18 cellular contexts compared by ENCODE assay signal in the genomic region with DNA sequence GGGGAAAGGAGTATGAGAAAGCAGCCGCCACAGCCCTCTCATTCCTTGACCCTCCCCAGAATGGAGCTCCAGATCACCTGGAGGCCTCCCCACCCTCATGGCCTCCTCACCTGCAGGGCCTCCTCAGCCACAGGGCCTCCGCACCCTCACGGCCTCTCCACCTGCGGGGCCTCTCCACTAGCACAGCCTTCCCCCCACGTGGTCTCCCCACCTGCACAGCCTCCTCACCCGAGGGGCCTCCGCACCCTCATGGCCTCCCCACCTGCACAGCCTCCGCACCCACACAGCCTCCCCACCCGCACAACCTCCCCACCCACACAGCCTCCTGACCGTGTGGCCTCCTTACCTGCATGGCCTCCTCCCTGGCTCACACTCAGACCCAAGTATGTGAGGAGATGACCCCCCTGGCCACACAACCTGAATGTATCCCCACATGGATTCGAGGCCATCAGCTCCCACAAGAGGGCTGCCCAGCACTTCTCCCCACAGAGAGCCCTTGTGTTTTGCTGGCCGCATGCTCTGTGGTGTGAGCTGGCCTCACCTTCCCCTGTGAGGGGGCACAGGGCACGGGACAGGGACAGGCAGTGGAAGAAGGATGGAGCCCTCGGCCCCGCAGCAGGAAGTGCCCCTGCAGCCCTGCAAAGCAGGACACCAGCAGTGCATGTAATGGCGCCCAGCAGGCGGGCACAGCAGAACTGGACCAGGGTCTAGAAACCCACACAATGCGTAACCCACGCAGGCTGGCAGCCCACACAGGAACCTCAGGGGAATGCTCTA. TPM values are rescaled to one million over a fixed set of nuclear protein-coding genes. Genes with fewer than 3 reads are reported as not detected.
DNase-seq lines count a peak whose midpoint lies in the region; ATAC-seq and TF ChIP-seq lines count a peak whose summit lies in the region.
"Had no signal": no experiment of that assay in that cellular context is flagged by ENCODE, and none has a peak within 500 bp of the region (broad histone marks: within the 10 kb centered on the region; RNA-seq: fewer than 3 reads in every experiment).

No MANE protein-coding gene starts in this region.

- H3K36me3 ChIP-seq in H7 (replicated peaks; ENCODE audit: control insufficient read depth, insufficient read depth, low read length): no peaks in the 10 kb centered on the region
- H3K36me3 ChIP-seq in neural cell (ENCODE audit: insufficient read depth, low read length): no peaks in the 10 kb centered on the region
- no peaks in the 10 kb centered on the region for H3K36me3 ChIP-seq in sigmoid colon
- no peaks in the 10 kb centered on the region for H3K36me3 ChIP-seq in PC-9 (ENCODE audit: low read depth)
- H3K36me3 ChIP-seq: SJCRH30 had no signal

- H4K20me1 ChIP-seq in neural cell (ENCODE audit: insufficient read depth): peaks cover 36% of the 10 kb centered on the region
- H4K20me1 ChIP-seq in PC-9 (ENCODE audit: insufficient read depth): no peaks in the 10 kb centered on the region

- H2AFZ ChIP-seq in neural cell (ENCODE audit: low read depth, low read length) (no peak overlapping the region), PC-9 (no peak overlapping the region)

- H3K9me2 ChIP-seq in neural cell (ENCODE audit: insufficient read depth, low read length) (no peaks in the 10 kb centered on the region), PC-9 (ENCODE audit: insufficient read depth) (no peaks in the 10 kb centered on the region)

- DNase-seq in H7: peak; percentile 34
- DNase-seq in chondrocyte (ENCODE audit: low spot score): peak; percentile 90
- no peak for DNase-seq in sigmoid colon
- DNase-seq in dedifferentiated amniotic fluid mesenchymal stem cell (ENCODE audit: extremely low spot score): no peak
- no peak for DNase-seq in PC-9
- no peak for DNase-seq in stimulated activated naive B cell treated with anti-CD40 and anti-IgM and Interleukin-4, amounts not matched to agents 10 μg/mL and 1 μg/mL and 100 μg/mL, for 72 hours
- DNase-seq: DMS79 treated with DMSO at 0.1 percent for 48 hours, MM.1S, NCI-H1092, NCI-H1436 treated with DMSO at 0.1 percent for 48 hours, NCI-H2029, NCI-H345, NCI-H526, SJCRH30 had no signal

- H3K27me3 Mint-ChIP-seq in chondrocyte (ENCODE audit: low read depth): no peaks in the 10 kb centered on the region
- H3K27me3 Mint-ChIP-seq in stimulated activated naive B cell treated with anti-CD40 and anti-IgM and Interleukin-4, amounts not matched to agents 10 μg/mL and 1 μg/mL and 100 μg/mL, for 72 hours: peaks cover 38 to 49% of the 10 kb centered on the region in 2 donors

- H3F3A ChIP-seq in neural cell (ENCODE audit: insufficient read depth, low read length, poor library complexity, severe bottlenecking): no peaks in the 10 kb centered on the region
- H3F3A ChIP-seq in PC-9 (ENCODE audit: insufficient read depth, low read depth): no peaks in the 10 kb centered on the region

- H3K27me3 ChIP-seq in H7 (ENCODE audit: control insufficient read depth, insufficient read depth, low read length): peaks cover 3% of the 10 kb centered on the region; the same call in 1 of the 2 replicates
- no peaks in the 10 kb centered on the region for H3K27me3 ChIP-seq in neural cell (ENCODE audit: insufficient read depth, low read depth, low read length)
- H3K27me3 ChIP-seq in sigmoid colon: no peaks in the 10 kb centered on the region
- peaks cover 7% of the 10 kb centered on the region; the same call in 1 of the 2 replicates for H3K27me3 ChIP-seq in PC-9 (ENCODE audit: insufficient read depth, low read depth)
- H3K27me3 ChIP-seq: SJCRH30 had no signal

- H3K4me3 Mint-ChIP-seq in chondrocyte (ENCODE audit: unreplicated experiment): no peak overlapping the region
- H3K4me3 Mint-ChIP-seq in stimulated activated naive B cell treated with anti-CD40 and anti-IgM and Interleukin-4, amounts not matched to agents 10 μg/mL and 1 μg/mL and 100 μg/mL, for 72 hours: no peak overlapping the region

- peaks cover 69% of the 10 kb centered on the region for H3K4me1 Mint-ChIP-seq in chondrocyte (ENCODE audit: low read depth)
- peaks cover 3 to 9% of the 10 kb centered on the region in 2 donors for H3K4me1 Mint-ChIP-seq in stimulated activated naive B cell treated with anti-CD40 and anti-IgM and Interleukin-4, amounts not matched to agents 10 μg/mL and 1 μg/mL and 100 μg/mL, for 72 hours

- peak overlapping the region; percentile 1 for H3K9ac ChIP-seq in neural cell (ENCODE audit: low read length)

- no peaks in the 10 kb centered on the region for H3K36me3 Mint-ChIP-seq in chondrocyte (ENCODE audit: low read depth)
- peaks cover 0 to 3% of the 10 kb centered on the region in 2 donors for H3K36me3 Mint-ChIP-seq in stimulated activated naive B cell treated with anti-CD40 and anti-IgM and Interleukin-4, amounts not matched to agents 10 μg/mL and 1 μg/mL and 100 μg/mL, for 72 hours

- TF ChIP-seq CTCF in chondrocyte (IDR thresholded peaks at IDR 0.05) (no peak), neural cell (IDR thresholded peaks at IDR 0.05; ENCODE audit: poor library complexity, severe bottlenecking) (no peak), sigmoid colon (IDR thresholded peaks at IDR 0.05) (no peak), PC-9 (conservative IDR thresholded peaks at IDR 0.05) (no peak)

- H3K9me3 ChIP-seq in neural cell (ENCODE audit: low read length) (no peaks in the 10 kb centered on the region), sigmoid colon (no peaks in the 10 kb centered on the region), PC-9 (ENCODE audit: insufficient read depth, low read depth) (no peaks in the 10 kb centered on the region)
- H3K9me3 ChIP-seq: A549, SJCRH30 had no signal

- H3K9me3 Mint-ChIP-seq in chondrocyte (ENCODE audit: low read depth): no peaks in the 10 kb centered on the region
- peaks cover 0 to 8% of the 10 kb centered on the region in 2 donors for H3K9me3 Mint-ChIP-seq in stimulated activated naive B cell treated with anti-CD40 and anti-IgM and Interleukin-4, amounts not matched to agents 10 μg/mL and 1 μg/mL and 100 μg/mL, for 72 hours

- BruUV-seq in PC-9 (replicated peaks; lab: Mats Ljungman, UMichigan): no TSS peak

- no peak for TF ChIP-seq POLR2A in sigmoid colon (IDR thresholded peaks at IDR 0.05)

- WGBS in sigmoid colon, 2 donors: 94 to 96% methylated on average over 19 of the region's 19 CpGs

- H3K79me2 ChIP-seq in neural cell (replicated peaks; ENCODE audit: insufficient read depth, low read length) (peaks cover 70% of the 10 kb centered on the region), PC-9 (ENCODE audit: low read depth) (no peaks in the 10 kb centered on the region)

- ATAC-seq in stimulated activated naive B cell treated with anti-CD40 and anti-IgM and Interleukin-4, amounts not matched to agents 10 μg/mL and 1 μg/mL and 100 μg/mL, for 72 hours (replicated peaks): no peak
- no peak for ATAC-seq in GM18502 (IDR thresholded peaks at IDR 0.05; ENCODE audit: poor library complexity, unreplicated experiment)
- ATAC-seq: A549 had no signal

- TF ChIP-seq EP300 in neural cell (conservative IDR thresholded peaks at IDR 0.05; ENCODE audit: poor library complexity, severe bottlenecking) (no peak), sigmoid colon (IDR thresholded peaks at IDR 0.05) (no peak)

- H3K27ac ChIP-seq in neural cell (ENCODE audit: low read length) (no peak overlapping the region), sigmoid colon (peak overlapping the region in 3 of 4 donors; percentile 97 to 99 (median 98)), PC-9 (no peak overlapping the region)
- H3K27ac ChIP-seq: A549, C4-2B, SJCRH30 had no signal

- POLR2A ChIA-PET in PC-9 (lab: Charles Lee; ENCODE audit: unreplicated experiment): no interaction called here

- no peak for TF ChIP-seq RAD21 in neural cell (conservative IDR thresholded peaks at IDR 0.05)

- no peak overlapping the region for H3K4me3 ChIP-seq in H7 (ENCODE audit: insufficient read depth, low read depth, low read length)
- peak overlapping the region; percentile 98 for H3K4me3 ChIP-seq in neural cell (ENCODE audit: low read length)
- H3K4me3 ChIP-seq in sigmoid colon: no peak overlapping the region
- H3K4me3 ChIP-seq in PC-9: no peak overlapping the region
- H3K4me3 ChIP-seq: A549, SJCRH30 had no signal

- peak overlapping the region; percentile 69 for H3K27ac Mint-ChIP-seq in chondrocyte (ENCODE audit: unreplicated experiment)
- no peak overlapping the region for H3K27ac Mint-ChIP-seq in stimulated activated naive B cell treated with anti-CD40 and anti-IgM and Interleukin-4, amounts not matched to agents 10 μg/mL and 1 μg/mL and 100 μg/mL, for 72 hours

- CTCF ChIA-PET in PC-9 (lab: Charles Lee): no interaction called here

- H3K4me2 ChIP-seq in neural cell (ENCODE audit: low read length) (peak overlapping the region; percentile 94), PC-9 (no peak overlapping the region)
- H3K4me2 ChIP-seq: A549 had no signal

- intact Hi-C loops in sigmoid colon (cut with DNase I): loop anchor here (5.0 kb wide), 3 partner anchors 34 to 234 kb away; no protein-coding TSS in a partner anchor
- intact Hi-C loops in PC-9 (cut with micrococcal nuclease; ENCODE audit: unreplicated experiment): no loop called here

- peaks cover 0 to 77% (median 59%) of the 10 kb centered on the region in 4 donors for H3K4me1 ChIP-seq in sigmoid colon
- H3K4me1 ChIP-seq in PC-9 (replicated peaks; ENCODE audit: insufficient read depth): no peaks in the 10 kb centered on the region
- H3K4me1 ChIP-seq: SJCRH30 had no signal

TF ChIP-seq in neural cell, 6 proteins besides CTCF, POLR2A, EP300 and RAD21 (continues in another document):
- TF ChIP-seq EZH2 (IDR thresholded peaks at IDR 0.05; ENCODE audit: borderline replicate concordance, insufficient read depth, low read length, poor library complexity, severe bottlenecking): no peak
- no peak for TF ChIP-seq POLR2AphosphoS5 (IDR thresholded peaks at IDR 0.05)
- no peak for TF ChIP-seq SMC3 (conservative IDR thresholded peaks at IDR 0.05; ENCODE audit: poor library complexity)
- TF ChIP-seq MXI1 (conservative IDR thresholded peaks at IDR 0.05; ENCODE audit: poor library complexity, severe bottlenecking): no peak

RNA-seq across cellular contexts. Expression of a gene that starts 3.1 kb away (rescaled TPM):
- total RNA-seq in H7 (2014; rRNA removed; shearing (Covaris generic)): 4.8 and 7.2 TPM in 2 replicates
- total RNA-seq in chondrocyte: 47.9 to 91.0 TPM (median 48.3 TPM) in 3 replicates
- 24.1 and 25.6 TPM in 2 replicates for polyA plus RNA-seq in neural cell
- polyA minus RNA-seq in neural cell: 64.8 and 67.7 TPM in 2 replicates
- 10 to 100 TPM; 42.1 to 67.9 (median 50.3) TPM for total RNA-seq in sigmoid colon
- polyA plus RNA-seq in sigmoid colon: 1 to 10 TPM; 1.8 to 5.5 (median 3.0) TPM
- 0.83 and 1.1 TPM in 2 replicates for total RNA-seq in PC-9 (2021)

Comparison
In these comparisons a context has a peak if more than half of its experiments do, and no peak if none do; other contexts are left out.
1. DNase-seq: peak in H7 (single experiment) and chondrocyte (single experiment); none in sigmoid colon (single experiment), dedifferentiated amniotic fluid mesenchymal stem cell (single experiment), PC-9 (0 of 2) and stimulated activated naive B cell treated with anti-CD40 and anti-IgM and Interleukin-4, amounts not matched to agents 10 μg/mL and 1 μg/mL and 100 μg/mL, for 72 hours (single experiment).
2. H3K27ac ChIP-seq: peak in sigmoid colon (3 of 4); none in neural cell (single experiment) and PC-9 (single experiment).